Comparison of ENCODE assay signal across 6 cellular contexts in the genomic region with DNA sequence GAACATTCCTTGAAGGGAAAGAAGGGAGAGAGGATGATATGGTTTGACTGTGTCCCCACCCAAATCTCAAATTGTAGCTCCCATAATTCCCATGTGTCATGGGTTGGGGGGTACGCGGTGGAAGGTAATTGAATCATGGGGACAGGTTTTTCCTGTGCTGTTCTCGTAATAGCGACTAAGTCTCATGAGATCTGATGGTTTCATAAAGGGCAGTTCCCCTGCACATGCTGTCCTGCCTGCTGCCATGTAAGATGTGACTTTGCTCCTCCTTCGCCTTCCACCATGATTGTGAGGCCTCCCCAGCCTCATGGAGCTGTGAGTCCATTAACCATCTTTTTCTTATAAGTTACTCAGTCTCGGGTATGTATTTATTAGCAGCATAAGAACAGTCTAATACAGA.
DNase-seq lines count a peak whose midpoint lies in the region; ATAC-seq, FAIRE-seq and TF ChIP-seq lines count a peak whose summit lies in the region.
"Not testable (repeated sequence)": the region's sequence is repeated elsewhere in the genome, so short reads cannot be mapped to it uniquely, and the experiment has no call there.

No MANE protein-coding gene starts in this region.

- peak overlapping the region; percentile 74 for H2AK5ac ChIP-seq in mesenchymal stem cell (ENCODE audit: low read length, severe bottlenecking)
- H2AK5ac ChIP-seq in trophoblast cell (ENCODE audit: low read length) = not testable (repeated sequence)

- H3K27me3 Mint-ChIP-seq in HFFc6 (ENCODE audit: insufficient read depth) = not testable (repeated sequence)

- not testable (repeated sequence) for H3K4me2 ChIP-seq in K562 (ENCODE audit: insufficient read depth, low read length); mesenchymal stem cell (ENCODE audit: low read length, poor library complexity, severe bottlenecking); trophoblast cell (ENCODE audit: low read length)

- not testable (repeated sequence) for H3K79me2 ChIP-seq in K562 (ENCODE audit: control insufficient read depth, insufficient read depth, low read length); trophoblast cell (ENCODE audit: control insufficient read depth, insufficient read depth, low read length, poor library complexity)

- H3K4me3 ChIP-seq in K562; esophagus muscularis mucosa; mesenchymal stem cell (ENCODE audit: insufficient read depth in 1 of 2, low read depth in 1 of 2, low read length in 2 of 2); trophoblast cell (ENCODE audit: low read depth, low read length); thoracic aorta: not testable (repeated sequence)

- TF ChIP-seq POLR2A in K562 (conservative IDR thresholded peaks at IDR 0.05); esophagus muscularis mucosa (IDR thresholded peaks at IDR 0.05; ENCODE audit: low read depth): not testable (repeated sequence)

- H3K23ac ChIP-seq in mesenchymal stem cell (ENCODE audit: low read length in 2 of 2); trophoblast cell (ENCODE audit: low read length): not testable (repeated sequence)

- peak overlapping the region; percentile 69 for H3K27ac Mint-ChIP-seq in HFFc6

- H3K18ac ChIP-seq in mesenchymal stem cell (ENCODE audit: low read depth in 1 of 2, low read length in 2 of 2) (peak overlapping the region in 1 of 2 experiments; percentile 83), trophoblast cell (ENCODE audit: low read length) (peak overlapping the region; percentile 56)

- 0% methylated on average over 4 of the region's 6 CpGs for WGBS in K562 (ENCODE audit: insufficient coverage, low coverage, missing lambda C conversion rate)
- WGBS in esophagus muscularis mucosa = 98% methylated on average over 6 of the region's 6 CpGs
- WGBS in mesenchymal stem cell = 100% methylated on average over 3 of the region's 6 CpGs
- no CpG with 5 or more reads among the region's 6 CpGs for WGBS in trophoblast cell (ENCODE audit: extremely low coverage, insufficient coverage, insufficient read length)

- CTCF ChIA-PET in K562 (lab: Yijun Ruan, JAX; ENCODE audit: low intra/inter-chr PET ratio) = not testable (repeated sequence)

- H4K8ac ChIP-seq in mesenchymal stem cell (ENCODE audit: low read length); trophoblast cell (ENCODE audit: low read depth, low read length): not testable (repeated sequence)

- not testable (repeated sequence) for H2BK12ac ChIP-seq in mesenchymal stem cell (ENCODE audit: low read length in 2 of 2)
- peak overlapping the region; percentile 65 for H2BK12ac ChIP-seq in trophoblast cell (ENCODE audit: low read length)

- H3K9me3 ChIP-seq in K562 (replicated peaks; ENCODE audit: control insufficient read depth, insufficient read depth, low read depth, low read length); esophagus muscularis mucosa; mesenchymal stem cell (ENCODE audit: control insufficient read depth, low read length); trophoblast cell (ENCODE audit: insufficient read depth, low read depth, low read length); thoracic aorta: not testable (repeated sequence)

- H3K4ac ChIP-seq in mesenchymal stem cell (ENCODE audit: low read depth in 1 of 2, low read length in 2 of 2) = not testable (repeated sequence)
- peak overlapping the region; percentile 38 for H3K4ac ChIP-seq in trophoblast cell (ENCODE audit: low read depth, low read length)

- not testable (repeated sequence) for H2BK15ac ChIP-seq in mesenchymal stem cell (ENCODE audit: low read depth, poor library complexity, severe bottlenecking)

- not testable (repeated sequence) for H3K4me1 ChIP-seq in K562 (replicated peaks in 1 of 2; ENCODE audit: control insufficient read depth in 2 of 2, insufficient read depth in 2 of 2, low read length in 2 of 2)
- H3K4me1 ChIP-seq in esophagus muscularis mucosa = peaks cover 76 to 91% (median 85%) of the 10 kb centered on the region in 4 donors
- H3K4me1 ChIP-seq in mesenchymal stem cell (ENCODE audit: control insufficient read depth, insufficient read depth, low read depth, low read length) = peaks cover 17% of the 10 kb centered on the region
- H3K4me1 ChIP-seq in trophoblast cell (ENCODE audit: control insufficient read depth in 1 of 2, insufficient read depth in 2 of 2, low read length in 2 of 2) = peaks cover 10 to 14% of the 10 kb centered on the region in 2 experiments
- peaks cover 73 to 92% of the 10 kb centered on the region in 2 donors for H3K4me1 ChIP-seq in thoracic aorta (ENCODE audit: control insufficient read depth in 1 of 2, low read depth in 2 of 2)

- not testable (repeated sequence) for H3K79me1 ChIP-seq in mesenchymal stem cell (replicated peaks; ENCODE audit: low read length, poor library complexity, severe bottlenecking)
- peaks cover 28% of the 10 kb centered on the region for H3K79me1 ChIP-seq in trophoblast cell (ENCODE audit: low read length)

- not testable (repeated sequence) for H3K9ac ChIP-seq in K562 (ENCODE audit: insufficient read depth in 1 of 2, low read depth in 2 of 2, low read length in 2 of 2); mesenchymal stem cell (ENCODE audit: low read length); trophoblast cell (ENCODE audit: low read length)

- H2BK120ac ChIP-seq in mesenchymal stem cell (ENCODE audit: low read depth, low read length) = not testable (repeated sequence)
- peak overlapping the region; percentile 58 for H2BK120ac ChIP-seq in trophoblast cell (ENCODE audit: insufficient read depth, low read length, poor library complexity)

- H3K27ac ChIP-seq in K562 (ENCODE audit: extremely low read depth, low read depth, low read length); trophoblast cell (ENCODE audit: low read depth, low read length): not testable (repeated sequence)
- H3K27ac ChIP-seq in esophagus muscularis mucosa (replicated peaks in 1 of 4) (peak overlapping the region in 1 of 4 donors; percentile 16), mesenchymal stem cell (ENCODE audit: low read length, poor library complexity, severe bottlenecking) (peak overlapping the region; percentile 11), thoracic aorta (peak overlapping the region; percentile 89 to 95)

- POLR2A ChIA-PET in K562 (lab: Yijun Ruan, JAX) = not testable (repeated sequence)

- not testable (repeated sequence) for H3K9me3 Mint-ChIP-seq in HFFc6

- H3K9me1 ChIP-seq in K562 (ENCODE audit: control insufficient read depth, insufficient read depth, low read length) = not testable (repeated sequence)

- TF ChIP-seq RAD21 in K562 (CRISPR knock-in tag; conservative IDR thresholded peaks at IDR 0.05 in 1 of 2, IDR thresholded peaks at IDR 0.05 in 1 of 2) = not testable (repeated sequence)

- not testable (repeated sequence) for BruUV-seq in K562 (replicated peaks; lab: Mats Ljungman, UMichigan)

- intact Hi-C loops in K562 (cut with micrococcal nuclease); esophagus muscularis mucosa (cut with DNase I): not testable (repeated sequence)

- FAIRE-seq in K562 (lab: Jason Lieb, UNC) = not testable (repeated sequence)

- H3K4me1 Mint-ChIP-seq in HFFc6 (ENCODE audit: low read depth) = peaks cover 86% of the 10 kb centered on the region

- H2BK5ac ChIP-seq in mesenchymal stem cell (ENCODE audit: low read depth, low read length, poor library complexity, severe bottlenecking) = not testable (repeated sequence)
- H2BK5ac ChIP-seq in trophoblast cell (ENCODE audit: low read depth, low read length, poor library complexity) = peak overlapping the region; percentile 69

- not testable (repeated sequence) for H3K14ac ChIP-seq in mesenchymal stem cell (ENCODE audit: low read length in 2 of 2)
- H3K14ac ChIP-seq in trophoblast cell (ENCODE audit: low read length) = peak overlapping the region; percentile 67

- not testable (repeated sequence) for TF ChIP-seq CTCF in HFFc6 (IDR thresholded peaks at IDR 0.05); K562 (IDR thresholded peaks at IDR 0.05 in 2 of 3, conservative IDR thresholded peaks at IDR 0.05 in 1 of 3; ENCODE audit: insufficient read depth in 2 of 3, low read depth in 1 of 3, low read length in 3 of 3); esophagus muscularis mucosa (IDR thresholded peaks at IDR 0.05); thoracic aorta (IDR thresholded peaks at IDR 0.05)

- peaks cover 39% of the 10 kb centered on the region for H3K36me3 Mint-ChIP-seq in HFFc6 (ENCODE audit: low read depth)

- in situ Hi-C loops in K562 (cut with MboI) = not testable (repeated sequence)

- H3K27me3 ChIP-seq in K562 (ENCODE audit: control insufficient read depth in 2 of 2, insufficient read depth in 2 of 2, low read length in 2 of 2) = peaks cover 7 to 16% of the 10 kb centered on the region in 2 experiments
- not testable (repeated sequence) for H3K27me3 ChIP-seq in esophagus muscularis mucosa; mesenchymal stem cell (ENCODE audit: control insufficient read depth in 1 of 2, insufficient read depth in 1 of 2, low read length in 2 of 2); trophoblast cell (ENCODE audit: insufficient read depth, low read length); thoracic aorta (replicated peaks; ENCODE audit: insufficient read depth)

- not testable (repeated sequence) for H3K4me3 Mint-ChIP-seq in HFFc6

- H4K12ac ChIP-seq in trophoblast cell (ENCODE audit: low read depth, low read length) = not testable (repeated sequence)

- not testable (repeated sequence) for H4K91ac ChIP-seq in mesenchymal stem cell (ENCODE audit: low read length)
- H4K91ac ChIP-seq in trophoblast cell (ENCODE audit: low read depth, low read length) = peak overlapping the region; percentile 83

- H2AFZ ChIP-seq in K562 (ENCODE audit: low read depth, low read length); mesenchymal stem cell (ENCODE audit: low read depth, low read length); trophoblast cell (ENCODE audit: insufficient read depth, low read length, poor library complexity): not testable (repeated sequence)

- not testable (repeated sequence) for H4K20me1 ChIP-seq in K562 (replicated peaks; ENCODE audit: control insufficient read depth, insufficient read depth, low read length)

- ATAC-seq in K562; thoracic aorta (ENCODE audit: insufficient number of reproducible peaks, low FRiP score, low read depth): not testable (repeated sequence)

- not testable (repeated sequence) for DNase-seq in HFFc6; K562 (ENCODE audit: extremely low read depth in 1 of 4, low spot score in 3 of 4); mesenchymal stem cell; trophoblast cell; thoracic aorta (ENCODE audit: low spot score)
- DNase-seq in esophagus muscularis mucosa (ENCODE audit: extremely low spot score) = peak; percentile 70

- not testable (repeated sequence) for TF ChIP-seq EP300 in K562 (IDR thresholded peaks at IDR 0.05; ENCODE audit: low read length); esophagus muscularis mucosa (IDR thresholded peaks at IDR 0.05)

- not testable (repeated sequence) for H3K36me3 ChIP-seq in K562 (ENCODE audit: control insufficient read depth, insufficient read depth, low read length); esophagus muscularis mucosa; thoracic aorta
- H3K36me3 ChIP-seq in mesenchymal stem cell (ENCODE audit: control insufficient read depth in 1 of 2, insufficient read depth in 2 of 2, low read depth in 1 of 2, low read length in 2 of 2) (peaks cover 0 to 26% of the 10 kb centered on the region in 2 experiments), trophoblast cell (ENCODE audit: control insufficient read depth in 1 of 2, insufficient read depth in 2 of 2, low read length in 2 of 2) (peaks cover 12 to 16% of the 10 kb centered on the region in 2 experiments)
